ENCODE assay signal across 8 cellular contexts in the genomic region with DNA sequence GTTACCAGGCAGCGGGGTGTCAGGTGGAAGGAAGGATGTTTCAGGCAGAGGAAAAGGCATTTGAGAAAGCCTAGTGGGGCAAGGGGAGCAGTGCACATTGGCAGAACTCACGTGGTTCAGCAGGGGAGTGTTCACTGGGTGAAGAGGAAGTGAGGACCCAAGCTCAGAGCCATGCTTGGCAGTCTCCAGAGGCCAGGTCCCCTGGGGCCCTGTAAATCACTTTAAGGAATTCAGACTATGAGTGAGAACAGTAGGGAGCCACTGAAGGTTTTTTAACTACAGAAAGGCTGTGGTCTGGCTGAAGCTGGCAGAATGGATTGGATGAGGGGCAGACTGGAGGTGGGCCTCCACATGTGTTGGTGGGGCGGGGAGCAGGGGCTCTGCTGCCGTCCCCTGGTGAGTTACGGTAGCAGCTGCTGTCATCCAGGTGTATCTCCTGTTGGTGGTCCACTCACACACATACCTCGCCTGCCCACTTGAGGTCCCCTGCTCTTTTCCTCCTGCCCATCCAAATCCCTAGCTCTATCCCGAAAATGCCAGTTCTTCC. TPM values are rescaled to one million over a fixed set of nuclear protein-coding genes. Genes with fewer than 3 reads are reported as not detected.
DNase-seq lines count a peak whose midpoint lies in the region; ATAC-seq and TF ChIP-seq lines count a peak whose summit lies in the region.

No MANE protein-coding gene starts in this region.

- H3K4me2 ChIP-seq in DOHH2 (ENCODE audit: low read length): peak overlapping the region; percentile 69

- peak in 30 of 34 experiments; percentile 32 to 75 (median 50) for DNase-seq in T-cell
- no peak for DNase-seq in esophagus squamous epithelium (lab: John Stamatoyannopoulos, UW)
- DNase-seq in SJCRH30: no peak
- DNase-seq in NCI-H526 treated with DMSO at 0.1 percent for 48 hours (lab: John Stamatoyannopoulos, UW): no peak
- no peak for DNase-seq in NK-92 treated with Interleukin-12 subunit alpha and Interleukin-12 subunit beta, amount 100 ng/mL, for 24 hours (lab: John Stamatoyannopoulos, UW)

- intact Hi-C loops in esophagus squamous epithelium (cut with DNase I): no loop called here

- peaks cover 92% of the 10 kb centered on the region for H3K79me2 ChIP-seq in DOHH2 (ENCODE audit: control insufficient read depth, low read length)

- ATAC-seq in GM19455 (IDR thresholded peaks at IDR 0.05; ENCODE audit: unreplicated experiment) (peak; percentile 68), HG03378 (IDR thresholded peaks at IDR 0.05; ENCODE audit: unreplicated experiment) (peak; percentile 77), T-cell (replicated peaks in 1 of 4) (peak; percentile 64 to 79 (median 70))

- H3K27me3 ChIP-seq in DOHH2 (ENCODE audit: control insufficient read depth, low read length): no peaks in the 10 kb centered on the region
- H3K27me3 ChIP-seq in esophagus squamous epithelium: no peaks in the 10 kb centered on the region
- H3K27me3 ChIP-seq in SJCRH30: no peaks in the 10 kb centered on the region

- peaks cover 8% of the 10 kb centered on the region for H3F3A ChIP-seq in DOHH2 (ENCODE audit: control insufficient read depth, insufficient read depth)

- CTCF ChIA-PET in T-cell (lab: Charles Lee): interaction anchor here (0.5 to 1.3 kb wide), 5 partner anchors 8 to 962 kb away, joined by 3 to 6 read pairs (median 3); no protein-coding TSS in a partner anchor

- no peaks in the 10 kb centered on the region for H3K9me2 ChIP-seq in DOHH2 (replicated peaks; ENCODE audit: control insufficient read depth, low read length)

- H3K4me1 ChIP-seq in DOHH2 (ENCODE audit: control insufficient read depth, low read length): peaks cover 59% of the 10 kb centered on the region
- peaks cover 32 to 66% (median 41%) of the 10 kb centered on the region in 3 donors for H3K4me1 ChIP-seq in esophagus squamous epithelium
- H3K4me1 ChIP-seq in SJCRH30: no peaks in the 10 kb centered on the region

- H4K20me1 ChIP-seq in DOHH2 (ENCODE audit: control insufficient read depth, insufficient read depth, low read depth, low read length): peaks cover 10% of the 10 kb centered on the region; the same call in 1 of the 2 replicates

- H3K9me3 ChIP-seq in DOHH2 (ENCODE audit: control insufficient read depth, insufficient read depth, low read length) (no peaks in the 10 kb centered on the region), esophagus squamous epithelium (no peaks in the 10 kb centered on the region), SJCRH30 (replicated peaks) (no peaks in the 10 kb centered on the region)

- no peaks in the 10 kb centered on the region for H3K36me3 Mint-ChIP-seq in T-cell

- H3K4me3 Mint-ChIP-seq in T-cell: peak overlapping the region in 2 of 3 donors; percentile 35 to 43

- POLR2A ChIA-PET in T-cell (lab: Charles Lee): interaction anchor here in 1 of 2 donors (1.3 kb wide), 1 partner anchor 14 kb away, joined by 3 read pairs; no protein-coding TSS in a partner anchor

- no peaks in the 10 kb centered on the region for H3K27me3 Mint-ChIP-seq in T-cell

- 78 to 81% methylated on average over 7 of the region's 7 CpGs for WGBS in esophagus squamous epithelium, 2 donors

- peak overlapping the region; percentile 16; the same call in 1 of the 2 replicates for H3K27ac ChIP-seq in DOHH2 (ENCODE audit: low read depth, low read length)
- H3K27ac ChIP-seq in esophagus squamous epithelium: peak overlapping the region; percentile 14 to 57 (median 38)
- H3K27ac ChIP-seq in SJCRH30: no peak overlapping the region

- H3K4me3 ChIP-seq in DOHH2 (ENCODE audit: low read length): peak overlapping the region; percentile 52
- H3K4me3 ChIP-seq in esophagus squamous epithelium: no peak overlapping the region
- H3K4me3 ChIP-seq in SJCRH30: no peak overlapping the region

- H3K4me1 Mint-ChIP-seq in T-cell: peaks cover 61 to 68% (median 62%) of the 10 kb centered on the region in 3 donors

- no peaks in the 10 kb centered on the region for H3K9me3 Mint-ChIP-seq in T-cell

- H3K36me3 ChIP-seq in DOHH2 (ENCODE audit: control insufficient read depth, low read length): peaks cover 5% of the 10 kb centered on the region
- no peaks in the 10 kb centered on the region for H3K36me3 ChIP-seq in esophagus squamous epithelium
- no peaks in the 10 kb centered on the region for H3K36me3 ChIP-seq in SJCRH30

- no peak for TF ChIP-seq POLR2A in esophagus squamous epithelium (IDR thresholded peaks at IDR 0.05)

- H3K27ac Mint-ChIP-seq in T-cell: peak overlapping the region; percentile 64 to 81

- TF ChIP-seq CTCF in DOHH2 (IDR thresholded peaks at IDR 0.05; ENCODE audit: low read depth, low read length, poor library complexity, severe bottlenecking): peak; percentile 55
- peak in 4 of 6 experiments; percentile 8 to 44 (median 18) for TF ChIP-seq CTCF in esophagus squamous epithelium (IDR thresholded peaks at IDR 0.05)

RNA-seq across cellular contexts. Expression of gene CLEC16A, which starts 5.1 kb away (rescaled TPM):
- total RNA-seq in T-cell: 10 to 100 TPM; 27.4 to 34.6 (median 28.7) TPM
- total RNA-seq in esophagus squamous epithelium: 10 to 100 TPM; 20.3 to 25.7 (median 25.1) TPM
- total RNA-seq in SJCRH30 (2014; rRNA removed; shearing (Covaris generic)): 11.7 and 13.1 TPM in 2 replicates

RNA-seq across cellular contexts. Expression of gene DEXI, which starts 7.2 kb away (rescaled TPM):
- total RNA-seq in T-cell (10 to 100 TPM; 12.2 to 39.8 (median 34.1) TPM), esophagus squamous epithelium (10 to 100 TPM; 22.6 to 60.1 (median 28.4) TPM)
- total RNA-seq in SJCRH30 (2014; rRNA removed; shearing (Covaris generic)): 27.0 and 27.5 TPM in 2 replicates

Comparison
In these comparisons a context has a peak if more than half of its experiments do, and no peak if none do; other contexts are left out.
1. DNase-seq: peak in T-cell (30 of 34); none in esophagus squamous epithelium (single experiment), SJCRH30 (0 of 2), NCI-H526 treated with DMSO at 0.1 percent for 48 hours (single experiment) and NK-92 treated with Interleukin-12 subunit alpha and Interleukin-12 subunit beta, amount 100 ng/mL, for 24 hours (single experiment).
2. Peak in every context shown above with its lines, with median percentiles within 50 percentile points of each other: ATAC-seq.